Comparison of ENCODE assay signal across 16 cellular contexts in the genomic region with DNA sequence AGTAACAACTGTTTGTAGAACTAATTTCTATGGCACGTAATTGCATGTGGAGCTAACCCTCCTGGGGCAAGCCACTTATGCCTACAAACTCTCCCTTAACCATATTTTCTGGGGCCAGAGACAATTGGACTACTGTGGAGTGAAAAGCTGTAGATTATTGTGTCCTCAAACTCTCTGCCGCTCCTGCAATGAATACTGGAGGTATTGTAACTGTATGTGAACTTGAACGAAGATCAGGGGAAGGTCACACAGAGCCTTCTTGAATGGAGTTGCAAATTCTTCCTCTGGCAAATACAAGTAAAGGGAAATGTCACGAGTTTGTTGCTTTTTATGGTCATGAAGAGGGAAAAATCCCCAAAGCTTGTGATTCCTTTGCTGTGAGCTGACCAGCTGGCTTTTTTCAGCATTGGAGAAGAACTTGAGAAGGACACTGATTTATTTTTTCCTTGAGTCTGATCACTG. TPM values are rescaled to one million over a fixed set of nuclear protein-coding genes. Genes with fewer than 3 reads are reported as not detected.
DNase-seq lines count a peak whose midpoint lies in the region; ATAC-seq, FAIRE-seq and TF ChIP-seq lines count a peak whose summit lies in the region.
"Had no signal": no experiment of that assay in that cellular context is flagged by ENCODE, and none has a peak within 500 bp of the region (broad histone marks: within the 10 kb centered on the region; RNA-seq: fewer than 3 reads in every experiment).

No MANE protein-coding gene starts in this region.

- no peak overlapping the region for H2AFZ ChIP-seq in HepG2 (ENCODE audit: low read length)
- H2AFZ ChIP-seq in fibroblast of lung (ENCODE audit: low read length) = peak overlapping the region; percentile 29
- no peak overlapping the region for H2AFZ ChIP-seq in neural progenitor cell (replicated peaks)

- TF ChIP-seq POLR2A in HepG2 (IDR thresholded peaks at IDR 0.05; ENCODE audit: insufficient read depth in 1 of 2, low read depth in 2 of 2, low read length in 2 of 2) = no peak

- peaks cover 3% of the 10 kb centered on the region for H3K27me3 Mint-ChIP-seq in neural progenitor cell (ENCODE audit: insufficient read depth, low read depth)
- peaks cover 19% of the 10 kb centered on the region for H3K27me3 Mint-ChIP-seq in activated CD4-positive, alpha-beta T cell treated with anti-CD3 and anti-CD28 coated beads, Interleukin-2, amount 10 ng/mL, durations not matched to agents 7 days and 5 days

- H3K4me1 Mint-ChIP-seq in neural progenitor cell = peaks cover 16% of the 10 kb centered on the region
- H3K4me1 Mint-ChIP-seq in activated CD4-positive, alpha-beta T cell treated with anti-CD3 and anti-CD28 coated beads, Interleukin-2, amount 10 ng/mL, durations not matched to agents 7 days and 5 days = no peaks in the 10 kb centered on the region
- H3K4me1 Mint-ChIP-seq: IgD-negative memory B cell had no signal

- in situ Hi-C loops in HepG2 (cut with HindIII; ENCODE audit: extremely low pct_ligation_motif_present, low pct_unique_long_range_greater_than_20kb) = no loop called here

- ATAC-seq in HepG2 (no peak), HG02870 (IDR thresholded peaks at IDR 0.05; ENCODE audit: unreplicated experiment) (no peak), HG02852 (IDR thresholded peaks at IDR 0.05; ENCODE audit: unreplicated experiment) (no peak), GM18519 (IDR thresholded peaks at IDR 0.05; ENCODE audit: low FRiP score, unreplicated experiment) (no peak)

- no peak overlapping the region for H3K27ac ChIP-seq in liver (ENCODE audit: low read depth in 1 of 2, low read length in 2 of 2)
- no peak overlapping the region for H3K27ac ChIP-seq in HepG2 (ENCODE audit: extremely low read length, insufficient read depth, low read length)
- H3K27ac ChIP-seq in fibroblast of lung (ENCODE audit: insufficient read depth, low read length) = no peak overlapping the region
- H3K27ac ChIP-seq in neural progenitor cell = no peak overlapping the region

- H3K4me3 ChIP-seq in liver (ENCODE audit: low read depth in 1 of 3, low read length in 3 of 3) (no peak overlapping the region), HepG2 (replicated peaks in 1 of 3; ENCODE audit: insufficient read depth in 1 of 3, low read depth in 2 of 3, low read length in 3 of 3) (no peak overlapping the region), fibroblast of lung (replicated peaks in 1 of 4; ENCODE audit: control extremely low read depth in 1 of 4, insufficient read depth in 1 of 4, low read depth in 3 of 4, low read length in 4 of 4) (no peak overlapping the region), neural progenitor cell (no peak overlapping the region)

- H3K27me3 ChIP-seq in liver (ENCODE audit: control insufficient read depth in 4 of 4, insufficient read depth in 4 of 4, low read length in 3 of 4) (no peaks in the 10 kb centered on the region), HepG2 (ENCODE audit: control insufficient read depth in 1 of 2, insufficient read depth in 2 of 2, low read length in 2 of 2) (no peaks in the 10 kb centered on the region), fibroblast of lung (ENCODE audit: control insufficient read depth, insufficient read depth, low read length) (no peaks in the 10 kb centered on the region), neural progenitor cell (no peaks in the 10 kb centered on the region)

- H3K27ac Mint-ChIP-seq in neural progenitor cell = peak overlapping the region; percentile 1
- no peak overlapping the region for H3K27ac Mint-ChIP-seq in activated CD4-positive, alpha-beta T cell treated with anti-CD3 and anti-CD28 coated beads, Interleukin-2, amount 10 ng/mL, durations not matched to agents 7 days and 5 days
- H3K27ac Mint-ChIP-seq: IgD-negative memory B cell had no signal

- POLR2A ChIA-PET in HepG2 (lab: Yijun Ruan, JAX) = no interaction called here
- POLR2A ChIA-PET in activated CD4-positive, alpha-beta T cell treated with anti-CD3 and anti-CD28 coated beads, Interleukin-2, amount 10 ng/mL, durations not matched to agents 7 days and 5 days (lab: Charles Lee) = no interaction called here

- H3K4me2 ChIP-seq in HepG2 (ENCODE audit: low read depth, low read length) (no peak overlapping the region), fibroblast of lung (ENCODE audit: extremely low read depth, insufficient read depth, low read length) (no peak overlapping the region), neural progenitor cell (no peak overlapping the region)

- no TSS peak for BruUV-seq in HepG2 (replicated peaks; lab: Mats Ljungman, UMichigan)

- TF ChIP-seq RAD21 in liver (IDR thresholded peaks at IDR 0.05) (no peak), HepG2 (CRISPR knock-in tag; IDR thresholded peaks at IDR 0.05) (no peak)

- H3K9me3 ChIP-seq in liver (ENCODE audit: control insufficient read depth in 4 of 4, low read length in 3 of 4) (no peaks in the 10 kb centered on the region), HepG2 (ENCODE audit: low read length) (no peaks in the 10 kb centered on the region), fibroblast of lung (ENCODE audit: control insufficient read depth, insufficient read depth, low read depth, low read length) (no peaks in the 10 kb centered on the region), neural progenitor cell (ENCODE audit: low read depth) (no peaks in the 10 kb centered on the region)

- intact Hi-C loops in HepG2 (cut with micrococcal nuclease; ENCODE audit: unreplicated experiment) = no loop called here

- peaks cover 9% of the 10 kb centered on the region for H3K36me3 Mint-ChIP-seq in neural progenitor cell
- no peaks in the 10 kb centered on the region for H3K36me3 Mint-ChIP-seq in activated CD4-positive, alpha-beta T cell treated with anti-CD3 and anti-CD28 coated beads, Interleukin-2, amount 10 ng/mL, durations not matched to agents 7 days and 5 days (ENCODE audit: low read depth)
- H3K36me3 Mint-ChIP-seq: IgD-negative memory B cell had no signal

- H4K20me1 ChIP-seq in HepG2 (ENCODE audit: insufficient read depth, low read length) (no peaks in the 10 kb centered on the region), fibroblast of lung (ENCODE audit: control insufficient read depth, extremely low read depth, insufficient read depth, low read length) (no peaks in the 10 kb centered on the region), neural progenitor cell (ENCODE audit: low read depth) (peaks cover 21% of the 10 kb centered on the region)

- H3K79me2 ChIP-seq in HepG2 (ENCODE audit: insufficient read depth, low read length) = no peaks in the 10 kb centered on the region
- H3K79me2 ChIP-seq in fibroblast of lung (ENCODE audit: control insufficient read depth, insufficient read depth, low read length) = no peaks in the 10 kb centered on the region
- H3K79me2 ChIP-seq in neural progenitor cell (ENCODE audit: low read depth) = no peaks in the 10 kb centered on the region

- no peak overlapping the region for H3K4me3 Mint-ChIP-seq in neural progenitor cell
- no peak overlapping the region for H3K4me3 Mint-ChIP-seq in activated CD4-positive, alpha-beta T cell treated with anti-CD3 and anti-CD28 coated beads, Interleukin-2, amount 10 ng/mL, durations not matched to agents 7 days and 5 days
- H3K4me3 Mint-ChIP-seq: IgD-negative memory B cell had no signal

- H3K9ac ChIP-seq in liver (ENCODE audit: low read depth in 1 of 2, low read length in 2 of 2) (no peak overlapping the region), HepG2 (ENCODE audit: insufficient read depth, low read depth, low read length) (no peak overlapping the region), fibroblast of lung (ENCODE audit: insufficient read depth, low read length) (no peak overlapping the region), neural progenitor cell (no peak overlapping the region)

- TF ChIP-seq CTCF in liver (IDR thresholded peaks at IDR 0.05; ENCODE audit: low read depth, low read length, missing input control) (no peak), HepG2 (CRISPR knock-in tag; IDR thresholded peaks at IDR 0.05) (no peak), fibroblast of lung (conservative IDR thresholded peaks at IDR 0.05 in 1 of 2, IDR thresholded peaks at IDR 0.05 in 1 of 2; ENCODE audit: low read depth in 1 of 2, low read length in 2 of 2) (no peak), neural progenitor cell (IDR thresholded peaks at IDR 0.05) (no peak)

- no peaks in the 10 kb centered on the region for H3F3A ChIP-seq in neural progenitor cell (ENCODE audit: low read depth)

- CTCF ChIA-PET in HepG2 (lab: Yijun Ruan, JAX; ENCODE audit: low intra/inter-chr PET ratio, low total read pairs) = no interaction called here
- CTCF ChIA-PET in activated CD4-positive, alpha-beta T cell treated with anti-CD3 and anti-CD28 coated beads, Interleukin-2, amount 10 ng/mL, durations not matched to agents 7 days and 5 days (lab: Charles Lee) = no interaction called here

- TF ChIP-seq EP300 in HepG2 (IDR thresholded peaks at IDR 0.05; ENCODE audit: low read depth in 2 of 2, low read length in 2 of 2) (no peak), HepG2 (CRISPR knock-in tag; IDR thresholded peaks at IDR 0.05; ENCODE audit: borderline replicate concordance) (no peak)

- FAIRE-seq in HepG2 (lab: Jason Lieb, UNC) = no peak

- H3K9me3 Mint-ChIP-seq in neural progenitor cell = no peaks in the 10 kb centered on the region
- no peaks in the 10 kb centered on the region for H3K9me3 Mint-ChIP-seq in activated CD4-positive, alpha-beta T cell treated with anti-CD3 and anti-CD28 coated beads, Interleukin-2, amount 10 ng/mL, durations not matched to agents 7 days and 5 days
- H3K9me3 Mint-ChIP-seq: IgD-negative memory B cell had no signal

- 70% methylated on average over 4 of the region's 4 CpGs for WGBS in liver
- WGBS in HepG2 (ENCODE audit: low lambda C conversion rate) = 33% methylated on average over 4 of the region's 4 CpGs

- H3K36me3 ChIP-seq in liver (ENCODE audit: control insufficient read depth in 4 of 4, insufficient read depth in 3 of 4, low read depth in 1 of 4, low read length in 3 of 4) = no peaks in the 10 kb centered on the region
- no peaks in the 10 kb centered on the region for H3K36me3 ChIP-seq in HepG2 (replicated peaks in 1 of 2; ENCODE audit: control insufficient read depth in 1 of 2, insufficient read depth in 2 of 2, low read length in 2 of 2)
- H3K36me3 ChIP-seq in fibroblast of lung (ENCODE audit: control insufficient read depth, insufficient read depth, low read length) = no peaks in the 10 kb centered on the region
- no peaks in the 10 kb centered on the region for H3K36me3 ChIP-seq in neural progenitor cell

- DNase-seq in HepG2 (ENCODE audit: low spot score) = no peak
- DNase-seq in fibroblast of lung (ENCODE audit: low read depth in 2 of 2) = peak; percentile 41 to 43
- DNase-seq in neural progenitor cell (ENCODE audit: low spot score) = no peak
- DNase-seq in activated CD4-positive, alpha-beta T cell treated with anti-CD3 and anti-CD28 coated beads, Interleukin-2, amount 10 ng/mL, durations not matched to agents 7 days and 5 days = no peak
- DNase-seq: activated CD4-positive, alpha-beta T cell treated with anti-CD3 and anti-CD28 coated beads, Interleukin-2, amount 50 U/mL, for 4 hours; effector CD8-positive, alpha-beta T cell; GOT3; NCI-H2171 treated with DMSO at 0.1 percent for 48 hours; retina; SIG-M5; stimulated activated CD4-positive, alpha-beta T cell treated with anti-CD3 and anti-CD28 coated beads, Interleukin-2, amount 100 ng/mL, for 48 hours had no signal

- H3K4me1 ChIP-seq in liver (ENCODE audit: control insufficient read depth in 4 of 4, insufficient read depth in 4 of 4, low read length in 3 of 4) (no peaks in the 10 kb centered on the region), HepG2 (ENCODE audit: insufficient read depth, low read length) (peaks cover 7% of the 10 kb centered on the region; the same call in 1 of the 2 replicates), fibroblast of lung (ENCODE audit: control insufficient read depth, extremely low read depth, insufficient read depth, low read length) (peaks cover 3% of the 10 kb centered on the region), neural progenitor cell (no peaks in the 10 kb centered on the region)

RNA-seq across cellular contexts. Expression of a gene that starts 18.2 kb away (rescaled TPM):
- total RNA-seq in liver (10 to 100 TPM in 1 of 2 donors, 1 to 10 TPM in 1; 8.0 to 14.8 TPM), HepG2 (2016; rRNA removed; fragmentation: Illumina TruSeq; extraction: Trizol) (10.6 and 14.9 TPM in 2 replicates), fibroblast of lung (65.5 and 68.5 TPM in 2 replicates), neural progenitor cell (ENCODE audit: low replicate concordance) (60.8 and 81.3 TPM in 2 replicates)
- polyA plus RNA-seq in liver (1 to 10 TPM; 6.7 to 9.2 TPM), HepG2 (2011; rRNA removed) (19.0 and 22.6 TPM in 2 replicates), fibroblast of lung (87.7 and 133 TPM in 2 replicates)
- 0.61 and 0.71 TPM in 2 replicates for total RNA-seq in HepG2 (2016; cell fraction: cytosol; rRNA removed; fragmentation: Illumina TruSeq; extraction: Trizol; ENCODE audit: low read depth)
- 10.5 and 13.6 TPM in 2 replicates for total RNA-seq in HepG2 (2016; cell fraction: insoluble cytoplasmic fraction; rRNA removed; fragmentation: Illumina TruSeq; extraction: Trizol)
- 2.3 and 2.4 TPM in 2 replicates for total RNA-seq in HepG2 (2016; cell fraction: membrane; rRNA removed; fragmentation: Illumina TruSeq; extraction: Trizol)
- 8.7 and 9.9 TPM in 2 replicates for total RNA-seq in HepG2 (2016; cell fraction: nucleus; rRNA removed; fragmentation: Illumina TruSeq; extraction: Trizol)
- 12.8 and 22.5 TPM in 2 replicates for polyA plus RNA-seq in HepG2 (2011; cell fraction: cytosol; rRNA removed)
- polyA plus RNA-seq in HepG2 (2011; cell fraction: nucleus; rRNA removed) = 19.6 and 24.6 TPM in 2 replicates
- polyA plus RNA-seq in HepG2 (2012) = 22.6 and 27.8 TPM in 2 replicates
- 0.62 and 0.64 TPM in 2 replicates for polyA plus RNA-seq in HepG2 (2016; cell fraction: cytosol; fragmentation: Illumina TruSeq; extraction: Trizol; ENCODE audit: low read depth)
- 9.6 and 10.2 TPM in 2 replicates for polyA plus RNA-seq in HepG2 (2016; cell fraction: insoluble cytoplasmic fraction; fragmentation: Illumina TruSeq; extraction: Trizol; ENCODE audit: low read depth)
- polyA plus RNA-seq in HepG2 (2016; cell fraction: membrane; fragmentation: Illumina TruSeq; extraction: Trizol; ENCODE audit: low read depth) = 0.62 and 0.70 TPM in 2 replicates
- polyA plus RNA-seq in HepG2 (2016; cell fraction: nucleus; fragmentation: Illumina TruSeq; extraction: Trizol; ENCODE audit: insufficient read depth, low read depth) = 11.6 and 13.0 TPM in 2 replicates
- 2.0 and 6.0 TPM in 2 replicates for polyA minus RNA-seq in HepG2 (2011; rRNA and poly(A)+ RNA removed; ENCODE audit: low replicate concordance)
- polyA minus RNA-seq in HepG2 (2011; cell fraction: cytosol; rRNA and poly(A)+ RNA removed) = 31.8 and 49.5 TPM in 2 replicates
- 15.5 and 26.4 TPM in 2 replicates for polyA minus RNA-seq in HepG2 (2011; cell fraction: nucleus; rRNA and poly(A)+ RNA removed)
- 84.1 and 140 TPM in 2 replicates for polyA plus RNA-seq in fibroblast of lung (2012)
- polyA minus RNA-seq in fibroblast of lung (ENCODE audit: low replicate concordance) = 14.8 and 24.1 TPM in 2 replicates
- total RNA-seq in activated CD4-positive, alpha-beta T cell treated with anti-CD3 and anti-CD28 coated beads, Interleukin-2, amount 10 ng/mL, durations not matched to agents 7 days and 5 days = under 1 TPM; 0.52 to 0.60 TPM
- polyA plus RNA-seq: IgD-negative memory B cell had no signal

Comparison
In these comparisons a context has a peak if more than half of its experiments do, and no peak if none do; other contexts are left out.
1. DNase-seq: peak in fibroblast of lung (2 of 2); none in HepG2 (single experiment), neural progenitor cell (single experiment) and activated CD4-positive, alpha-beta T cell treated with anti-CD3 and anti-CD28 coated beads, Interleukin-2, amount 10 ng/mL, durations not matched to agents 7 days and 5 days (single experiment).